24 cellular contexts compared by ENCODE assay signal in genomic region chr2:154568413-154568812, GRCh38.
DNase-seq lines count a peak whose midpoint lies in the region; FAIRE-seq and TF ChIP-seq lines count a peak whose summit lies in the region.
"Had no signal": no experiment of that assay in that cellular context is flagged by ENCODE, and none has a peak within 500 bp of the region (broad histone marks: within the 10 kb centered on the region; RNA-seq: fewer than 3 reads in every experiment).

No MANE protein-coding gene starts in this region.

- no peak for TF ChIP-seq CTCF in H1 (IDR thresholded peaks at IDR 0.05; ENCODE audit: control extremely low read depth in 1 of 3, insufficient read depth in 1 of 3, low read depth in 1 of 3, low read length in 3 of 3)
- TF ChIP-seq CTCF in neural progenitor cell (IDR thresholded peaks at IDR 0.05): no peak
- no peak for TF ChIP-seq CTCF in D721Med (IDR thresholded peaks at IDR 0.05; ENCODE audit: insufficient read depth, missing control alignments)

- no peak overlapping the region for H3K4me3 Mint-ChIP-seq in neural progenitor cell
- H3K4me3 Mint-ChIP-seq: CD14-positive monocyte; CD4-positive, alpha-beta T cell; CD8-positive, alpha-beta memory T cell; HFFc6 had no signal

- peaks cover 7% of the 10 kb centered on the region for H3F3A ChIP-seq in neural progenitor cell (ENCODE audit: low read depth)

- no peak overlapping the region for H2BK15ac ChIP-seq in H1 (ENCODE audit: low read length)

- H2BK120ac ChIP-seq in H1 (replicated peaks; ENCODE audit: low read depth, low read length): no peak overlapping the region

- no peaks in the 10 kb centered on the region for H3K4me1 Mint-ChIP-seq in neural progenitor cell
- H3K4me1 Mint-ChIP-seq: CD14-positive monocyte; CD8-positive, alpha-beta memory T cell had no signal

- H3K4ac ChIP-seq in H1 (replicated peaks; ENCODE audit: insufficient read length, low read depth, low read length): no peak overlapping the region

- no peak overlapping the region for H2AFZ ChIP-seq in H1 (ENCODE audit: low read length)
- no peak overlapping the region for H2AFZ ChIP-seq in neural progenitor cell (replicated peaks)

- H3K79me1 ChIP-seq in H1 (ENCODE audit: low read depth, low read length): no peaks in the 10 kb centered on the region

- no peak for FAIRE-seq in H1 (lab: Jason Lieb, UNC)
- no peak for FAIRE-seq in D721Med (lab: Jason Lieb, UNC)
- FAIRE-seq: A549, GM12891, GM18507 had no signal

- no peaks in the 10 kb centered on the region for H4K20me1 ChIP-seq in H1 (replicated peaks in 1 of 2; ENCODE audit: control insufficient read depth in 1 of 2, insufficient read depth in 2 of 2, low read length in 2 of 2)
- H4K20me1 ChIP-seq in neural progenitor cell (ENCODE audit: low read depth): no peaks in the 10 kb centered on the region
- H4K20me1 ChIP-seq: BLaER1 treated with 17β-estradiol and CSF1 and Interleukin-3, amounts not matched to agents 10 nM and 100 nM had no signal

- 57% methylated on average over 1 of the region's 1 CpG; no CpG with 5 or more reads in 1 of the 2 experiments for WGBS in H1 (ENCODE audit: extremely low coverage in 1 of 2, insufficient coverage in 1 of 2, insufficient read length in 1 of 2, insufficient replicate concordance in 2 of 2, low coverage in 1 of 2, low lambda C conversion rate in 2 of 2, missing lambda C conversion rate in 1 of 2), 2 experiments

- H3K4me2 ChIP-seq in H1 (ENCODE audit: insufficient read depth in 1 of 2, low read depth in 2 of 2, low read length in 2 of 2): no peak overlapping the region
- H3K4me2 ChIP-seq in neural progenitor cell: no peak overlapping the region
- H3K4me2 ChIP-seq: A549; BLaER1 treated with 17β-estradiol and CSF1 and Interleukin-3, amounts not matched to agents 10 nM and 100 nM had no signal

- no peak for TF ChIP-seq POLR2A in H1 (IDR thresholded peaks at IDR 0.05; ENCODE audit: control extremely low read depth in 1 of 2, low read depth in 2 of 2, low read length in 2 of 2)

- H3K9me3 ChIP-seq in H1 (ENCODE audit: insufficient read depth in 2 of 2, low read depth in 1 of 2, low read length in 1 of 2): no peaks in the 10 kb centered on the region
- no peaks in the 10 kb centered on the region for H3K9me3 ChIP-seq in neural progenitor cell (ENCODE audit: low read depth)
- H3K9me3 ChIP-seq: A549, BE2C, HAP-1 had no signal

- H2AK5ac ChIP-seq in H1 (ENCODE audit: low read depth, low read length): no peak overlapping the region

- H3K36me3 ChIP-seq in H7 (replicated peaks; ENCODE audit: control insufficient read depth, insufficient read depth, low read length) (no peaks in the 10 kb centered on the region), H1 (ENCODE audit: control insufficient read depth in 2 of 4, insufficient read depth in 4 of 4, low read length in 3 of 4) (no peaks in the 10 kb centered on the region), neural progenitor cell (no peaks in the 10 kb centered on the region)
- H3K36me3 ChIP-seq: BE2C; BLaER1 treated with 17β-estradiol and CSF1 and Interleukin-3, amounts not matched to agents 10 nM and 100 nM; HAP-1 had no signal

- no peak overlapping the region; the same call in 1 of the 2 replicates for H2BK5ac ChIP-seq in H1 (ENCODE audit: low read depth, low read length)

- H3K27me3 ChIP-seq in H7 (ENCODE audit: control insufficient read depth, insufficient read depth, low read length) (no peaks in the 10 kb centered on the region), H1 (replicated peaks in 1 of 4; ENCODE audit: control insufficient read depth in 3 of 4, extremely low read depth in 1 of 4, insufficient read depth in 3 of 4, low read length in 3 of 4) (no peaks in the 10 kb centered on the region), neural progenitor cell (no peaks in the 10 kb centered on the region)
- H3K27me3 ChIP-seq: BE2C; BLaER1 treated with 17β-estradiol and CSF1 and Interleukin-3, amounts not matched to agents 10 nM and 100 nM had no signal

- no peak overlapping the region for H4K8ac ChIP-seq in H1 (ENCODE audit: extremely low read depth, insufficient read depth, low read length)

- H3K4me1 ChIP-seq in H1 (replicated peaks in 1 of 4; ENCODE audit: control insufficient read depth in 3 of 4, insufficient read depth in 4 of 4, low read length in 3 of 4) (peaks cover 0 to 7% (median 2%) of the 10 kb centered on the region in 4 experiments; a peak in 2 of 7 replicates), neural progenitor cell (no peaks in the 10 kb centered on the region)
- H3K4me1 ChIP-seq: A549; BE2C; BLaER1 treated with 17β-estradiol and CSF1 and Interleukin-3, amounts not matched to agents 10 nM and 100 nM; HAP-1 had no signal

- no peak for TF ChIP-seq EP300 in H1 (IDR thresholded peaks at IDR 0.05; ENCODE audit: borderline replicate concordance in 1 of 2, low read depth in 2 of 2, low read length in 2 of 2)

- no peak overlapping the region for H4K5ac ChIP-seq in H1 (ENCODE audit: insufficient read length, low read depth, low read length)

- no peak overlapping the region for H4K91ac ChIP-seq in H1 (replicated peaks; ENCODE audit: insufficient read length, low read length)

- no peak overlapping the region for H2BK20ac ChIP-seq in H1 (ENCODE audit: low read length)

- no peak overlapping the region for H3K18ac ChIP-seq in H1 (ENCODE audit: extremely low read depth, low read length)

- peak; percentile 26 for DNase-seq in H7
- no peak for DNase-seq in H1 (ENCODE audit: low read depth in 1 of 2, low spot score in 2 of 2)
- DNase-seq in iPS-NIHi7 (ENCODE audit: extremely low spot score): peak; percentile 21
- DNase-seq in neural progenitor cell (ENCODE audit: low spot score): peak; percentile 23
- no peak for DNase-seq in caudate nucleus (lab: John Stamatoyannopoulos, UW)
- no peak for DNase-seq in NCI-H446 treated with DMSO at 0.1 percent for 48 hours (lab: John Stamatoyannopoulos, UW)
- DNase-seq in D721Med (ENCODE audit: insufficient read length, low spot score): no peak
- DNase-seq: 8988T; ACHN; AML-193; BE2C; CD4-positive, alpha-beta T cell; CD8-positive, alpha-beta memory T cell; DMS53; DMS79 treated with DMSO at 0.1 percent for 48 hours; GF-D8; GOT3; HFFc6 had no signal

- POLR2A ChIA-PET in H1 (lab: Charles Lee; ENCODE audit: partially characterized antibody): no interaction called here

- CTCF ChIA-PET in H1 (lab: Charles Lee; ENCODE audit: partially characterized antibody): no interaction called here

- H3K56ac ChIP-seq in H1 (replicated peaks; ENCODE audit: insufficient read length, low read depth, low read length): no peak overlapping the region

- H3K4me3 ChIP-seq in H7 (ENCODE audit: insufficient read depth, low read depth, low read length) (no peak overlapping the region), H1 (ENCODE audit: extremely low read depth in 1 of 4, insufficient read depth in 2 of 4, low read depth in 3 of 4, low read length in 4 of 4) (no peak overlapping the region), neural progenitor cell (no peak overlapping the region)
- H3K4me3 ChIP-seq: A549; BLaER1 treated with 17β-estradiol and CSF1 and Interleukin-3, amounts not matched to agents 10 nM and 100 nM; HAP-1 had no signal

- H3K27me3 Mint-ChIP-seq in neural progenitor cell (ENCODE audit: insufficient read depth, low read depth): no peaks in the 10 kb centered on the region
- H3K27me3 Mint-ChIP-seq: CD4-positive, alpha-beta T cell; CD8-positive, alpha-beta memory T cell had no signal

- H3K23ac ChIP-seq in H1 (ENCODE audit: insufficient read length): no peak overlapping the region

- H2BK12ac ChIP-seq in H1 (ENCODE audit: low read depth, low read length): no peak overlapping the region

- H3K23me2 ChIP-seq in H1 (ENCODE audit: low read depth, low read length): no peaks in the 10 kb centered on the region

- H3K36me3 Mint-ChIP-seq in neural progenitor cell: no peaks in the 10 kb centered on the region
- H3K36me3 Mint-ChIP-seq: CD14-positive monocyte; CD8-positive, alpha-beta memory T cell had no signal

- TF ChIP-seq RAD21 in H1 (IDR thresholded peaks at IDR 0.05 in 1 of 2, conservative IDR thresholded peaks at IDR 0.05 in 1 of 2; ENCODE audit: low read depth in 2 of 2, low read length in 2 of 2): no peak

- H3K79me2 ChIP-seq in H1 (ENCODE audit: control insufficient read depth in 1 of 2, insufficient read depth in 2 of 2, low read length in 2 of 2) (no peaks in the 10 kb centered on the region), neural progenitor cell (ENCODE audit: low read depth) (no peaks in the 10 kb centered on the region)

- H3K27ac Mint-ChIP-seq in neural progenitor cell: no peak overlapping the region
- H3K27ac Mint-ChIP-seq: CD14-positive monocyte; CD4-positive, alpha-beta T cell; CD8-positive, alpha-beta memory T cell; HFFc6 had no signal

- H3K9ac ChIP-seq in H1 (replicated peaks in 1 of 4; ENCODE audit: extremely low read depth in 1 of 4, low read depth in 3 of 4, low read length in 3 of 4): no peak overlapping the region
- H3K9ac ChIP-seq in neural progenitor cell: no peak overlapping the region
- H3K9ac ChIP-seq: BLaER1 treated with 17β-estradiol and CSF1 and Interleukin-3, amounts not matched to agents 10 nM and 100 nM had no signal

- H3K9me3 Mint-ChIP-seq in neural progenitor cell: peaks cover 14% of the 10 kb centered on the region

- no peak overlapping the region for H3K27ac ChIP-seq in H1 (ENCODE audit: low read depth, low read length)
- H3K27ac ChIP-seq in neural progenitor cell: no peak overlapping the region
- H3K27ac ChIP-seq in caudate nucleus (ENCODE audit: low read depth, low read length): no peak overlapping the region
- H3K27ac ChIP-seq: A549; BLaER1 treated with 17β-estradiol and CSF1 and Interleukin-3, amounts not matched to agents 10 nM and 100 nM had no signal

- no peak overlapping the region for H3K14ac ChIP-seq in H1 (ENCODE audit: insufficient read length)

TF ChIP-seq in H1, 55 proteins besides CTCF, POLR2A, EP300 and RAD21:
- TF ChIP-seq ASH2L (IDR thresholded peaks at IDR 0.05; ENCODE audit: low read length): no peak
- TF ChIP-seq TEAD4 (IDR thresholded peaks at IDR 0.05; ENCODE audit: low read depth, low read length): peak; percentile 54; the same call in 1 of the 2 replicates

Comparison
In these comparisons a context has a peak if more than half of its experiments do, and no peak if none do; other contexts are left out.
1. DNase-seq: peak in H7 (single experiment), iPS-NIHi7 (single experiment) and neural progenitor cell (single experiment); none in H1 (0 of 2), caudate nucleus (0 of 61), NCI-H446 treated with DMSO at 0.1 percent for 48 hours (single experiment) and D721Med (single experiment).